Comparison of ENCODE assay signal across 11 cellular contexts in the genomic region with DNA sequence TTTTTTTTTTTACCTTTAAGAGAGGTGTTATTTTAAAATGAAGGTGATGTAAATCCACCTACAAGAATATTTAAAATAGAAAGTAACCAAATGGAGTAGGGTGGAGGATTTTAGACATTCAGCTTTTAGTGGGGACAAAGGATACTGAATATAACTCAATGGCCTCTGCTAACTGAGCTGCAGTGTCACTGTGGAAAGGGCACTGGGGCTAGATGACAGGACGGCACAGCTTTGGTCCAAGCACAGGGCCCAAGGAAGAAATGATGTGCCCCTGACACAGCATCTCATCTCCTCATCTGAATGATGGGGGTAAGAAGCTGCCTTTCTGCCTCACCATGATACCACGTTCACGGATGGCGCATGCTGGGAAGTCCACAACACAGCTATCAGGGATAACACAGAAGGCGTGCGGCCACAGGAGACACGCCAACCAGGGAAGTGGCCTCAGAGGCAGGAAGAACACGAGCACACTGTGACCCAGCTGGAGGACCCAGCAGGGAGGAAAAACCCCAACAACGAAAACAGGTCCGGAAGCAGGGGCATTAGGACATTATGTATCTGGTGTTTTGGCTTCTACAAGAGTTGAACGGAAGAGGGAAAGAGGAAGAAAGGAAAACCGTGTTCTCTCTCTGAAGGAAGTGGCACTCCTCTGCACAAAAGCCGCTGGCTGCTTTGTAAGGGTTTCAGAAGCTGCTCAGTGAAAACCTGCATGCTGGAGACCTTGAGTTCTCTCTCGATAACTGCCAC.
DNase-seq lines count a peak whose midpoint lies in the region; ATAC-seq and TF ChIP-seq lines count a peak whose summit lies in the region.
"Had no signal": no experiment of that assay in that cellular context is flagged by ENCODE, and none has a peak within 500 bp of the region (broad histone marks: within the 10 kb centered on the region; RNA-seq: fewer than 3 reads in every experiment).

No MANE protein-coding gene starts in this region.

- H3K27ac ChIP-seq in MM.1S (ENCODE audit: low read length), result peak overlapping the region; percentile 36; the same call in 1 of the 2 replicates
- no peak overlapping the region for H3K27ac ChIP-seq in psoas muscle
- H3K27ac ChIP-seq: WERI-Rb-1 had no signal

- CTCF ChIA-PET in HEK293T (lab: Yijun Ruan, JAX), result interaction anchor here (0.6 kb wide), 1 partner anchor 495 kb away, joined by 3 read pairs; no protein-coding TSS in a partner anchor

- H3K4me1 Mint-ChIP-seq in effector memory CD8-positive, alpha-beta T cell (ENCODE audit: low read depth in 2 of 2), result peaks cover 44 to 60% of the 10 kb centered on the region in 2 donors

- 71 to 84% (median 75%) methylated on average over 14 of the region's 14 CpGs for WGBS in psoas muscle, 3 donors

- H3K4me3 ChIP-seq in MM.1S (ENCODE audit: low read length) (no peak overlapping the region), psoas muscle (no peak overlapping the region), BE2C (ENCODE audit: low read depth, low read length) (no peak overlapping the region)

- intact Hi-C loops in psoas muscle (cut with DNase I), result no loop called here

- H3K27ac Mint-ChIP-seq in effector memory CD8-positive, alpha-beta T cell, result peak overlapping the region; percentile 4 to 83

- POLR2A ChIA-PET in HEK293T (lab: Yijun Ruan, JAX), result no interaction called here

- TF ChIP-seq CTCF in MM.1S (IDR thresholded peaks at IDR 0.05; ENCODE audit: low read length) (no peak), psoas muscle (IDR thresholded peaks at IDR 0.05) (no peak), BE2C (IDR thresholded peaks at IDR 0.05; ENCODE audit: low read depth, low read length) (no peak)

- peak overlapping the region in 1 of 2 donors; percentile 7 for H3K4me3 Mint-ChIP-seq in effector memory CD8-positive, alpha-beta T cell

- no peaks in the 10 kb centered on the region for H3K27me3 Mint-ChIP-seq in effector memory CD8-positive, alpha-beta T cell

- H3K36me3 Mint-ChIP-seq in effector memory CD8-positive, alpha-beta T cell (ENCODE audit: insufficient read depth), result peaks cover 8% of the 10 kb centered on the region

- H2AFZ ChIP-seq in MM.1S (ENCODE audit: low read length), result no peak overlapping the region

- H4K20me1 ChIP-seq in MM.1S (ENCODE audit: insufficient read depth, low read length), result no peaks in the 10 kb centered on the region

- ATAC-seq in effector memory CD8-positive, alpha-beta T cell (replicated peaks), result peak; percentile 8
- no peak for ATAC-seq in psoas muscle
- ATAC-seq in GM19463 (IDR thresholded peaks at IDR 0.05; ENCODE audit: unreplicated experiment), result no peak
- no peak for ATAC-seq in GM21528 (IDR thresholded peaks at IDR 0.05; ENCODE audit: low FRiP score, unreplicated experiment)

- H3K36me3 ChIP-seq in MM.1S (replicated peaks; ENCODE audit: insufficient read depth, low read length) (no peaks in the 10 kb centered on the region), psoas muscle (ENCODE audit: insufficient read depth in 1 of 2, low read depth in 1 of 2) (peaks cover 0 to 22% of the 10 kb centered on the region in 2 donors), BE2C (peaks cover 15% of the 10 kb centered on the region)

- no peaks in the 10 kb centered on the region for H3K9me3 Mint-ChIP-seq in effector memory CD8-positive, alpha-beta T cell

- H3K27me3 ChIP-seq in MM.1S (replicated peaks; ENCODE audit: insufficient read depth, low read length) (no peaks in the 10 kb centered on the region), psoas muscle (ENCODE audit: insufficient read depth in 3 of 3, low read length in 2 of 3) (no peaks in the 10 kb centered on the region), BE2C (no peaks in the 10 kb centered on the region)

- peaks cover 12% of the 10 kb centered on the region; the same call in 1 of the 2 replicates for H3K79me2 ChIP-seq in MM.1S (ENCODE audit: low read length)

- in situ Hi-C loops in G401 (cut with HindIII; ENCODE audit: low sequenced_read_pairs), result no loop called here

- H3K4me2 ChIP-seq in MM.1S (ENCODE audit: low read depth, low read length), result no peak overlapping the region

- no peak overlapping the region for H3K9ac ChIP-seq in MM.1S (ENCODE audit: low read length)

- no peaks in the 10 kb centered on the region for H3K9me2 ChIP-seq in MM.1S (replicated peaks; ENCODE audit: insufficient read depth, low read length)

- peaks cover 60% of the 10 kb centered on the region for H3K4me1 ChIP-seq in MM.1S (ENCODE audit: low read length)
- H3K4me1 ChIP-seq in psoas muscle, result no peaks in the 10 kb centered on the region
- no peaks in the 10 kb centered on the region for H3K4me1 ChIP-seq in BE2C

- DNase-seq in G401 (ENCODE audit: low spot score) (peak; percentile 15), MM.1S (peak; percentile 21), psoas muscle (peak; percentile 33 to 58), HEK293T (ENCODE audit: extremely low spot score) (no peak), BE2C (no peak)
- DNase-seq in effector memory CD8-positive, alpha-beta T cell, result no peak
- DNase-seq: amniotic stem cell, HCEC 1CT, WERI-Rb-1 had no signal

- H3K9me3 ChIP-seq in MM.1S (replicated peaks; ENCODE audit: insufficient read depth, low read length) (no peaks in the 10 kb centered on the region), psoas muscle (no peaks in the 10 kb centered on the region), BE2C (no peaks in the 10 kb centered on the region)

- peaks cover 17% of the 10 kb centered on the region for H3F3A ChIP-seq in MM.1S (ENCODE audit: insufficient read depth, low read length)

TF ChIP-seq in HEK293T, 16 proteins besides CTCF, POLR2A, EP300 and RAD21:
- no peak for TF ChIP-seq SUZ12 (IDR thresholded peaks at IDR 0.05)
- no peak for TF ChIP-seq FOXK2 (IDR thresholded peaks at IDR 0.05)
- no peak for TF ChIP-seq L3MBTL2 (conservative IDR thresholded peaks at IDR 0.05)
- TF ChIP-seq NFRKB (IDR thresholded peaks at IDR 0.05), result no peak
- no peak for TF ChIP-seq HDGF (IDR thresholded peaks at IDR 0.05; ENCODE audit: borderline replicate concordance)
- no peak for TF ChIP-seq LEF1 (IDR thresholded peaks at IDR 0.05; ENCODE audit: borderline replicate concordance)
- no peak for TF ChIP-seq SP1 (IDR thresholded peaks at IDR 0.05)
- TF ChIP-seq ARNT (IDR thresholded peaks at IDR 0.05), result no peak
- no peak for TF ChIP-seq FOXA1 (IDR thresholded peaks at IDR 0.05)
- TF ChIP-seq, protein P1, sequence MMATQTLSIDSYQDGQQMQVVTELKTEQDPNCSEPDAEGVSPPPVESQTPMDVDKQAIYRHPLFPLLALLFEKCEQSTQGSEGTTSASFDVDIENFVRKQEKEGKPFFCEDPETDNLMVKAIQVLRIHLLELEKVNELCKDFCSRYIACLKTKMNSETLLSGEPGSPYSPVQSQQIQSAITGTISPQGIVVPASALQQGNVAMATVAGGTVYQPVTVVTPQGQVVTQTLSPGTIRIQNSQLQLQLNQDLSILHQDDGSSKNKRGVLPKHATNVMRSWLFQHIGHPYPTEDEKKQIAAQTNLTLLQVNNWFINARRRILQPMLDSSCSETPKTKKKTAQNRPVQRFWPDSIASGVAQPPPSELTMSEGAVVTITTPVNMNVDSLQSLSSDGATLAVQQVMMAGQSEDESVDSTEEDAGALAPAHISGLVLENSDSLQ (IDR thresholded peaks at IDR 0.05), result no peak
TF ChIP-seq in HEK293T: peak in this region for 0.

Comparison
In these comparisons a context has a peak if more than half of its experiments do, and no peak if none do; other contexts are left out.
1. DNase-seq: peak in G401 (single experiment), MM.1S (single experiment) and psoas muscle (2 of 2); none in effector memory CD8-positive, alpha-beta T cell (0 of 3), HEK293T (single experiment) and BE2C (single experiment).